24 cellular contexts compared by ENCODE assay signal in genomic region chr2:102522890-102523289, GRCh38. TPM values are rescaled to one million over a fixed set of nuclear protein-coding genes. Genes with fewer than 3 reads are reported as not detected.
"Had no signal": no experiment of that assay in that cellular context is flagged by ENCODE, and none has a peak within 500 bp of the region (broad histone marks: within the 10 kb centered on the region; RNA-seq: fewer than 3 reads in every experiment).

No MANE protein-coding gene starts in this region.

- H3K9me3 ChIP-seq: SJSA1 had no signal

- H3K4me3 ChIP-seq: SJSA1, SK-N-MC had no signal

- H3K36me3 ChIP-seq: SJSA1 had no signal

- DNase-seq: KBM-7, MV-4-11, NCI-H1048, NCI-H1105, NCI-H1417, NCI-H1436 treated with DMSO at 0.1 percent for 48 hours, NCI-H1694 treated with DMSO at 0.1 percent for 48 hours, NCI-H1930, NCI-H2081, NCI-H2107, NCI-H2171, NCI-H226, NCI-H446, NCI-H510A, NCI-H524 treated with DMSO at 0.1 percent for 48 hours, NCI-H69, NCI-H774, Right ventricle myocardium superior, RPMI8226, SIG-M5, SW 1271 had no signal

- H3K27ac ChIP-seq: SJSA1, SK-N-MC had no signal

- H3K4me1 ChIP-seq: SJSA1 had no signal

RNA-seq across cellular contexts. Expression of gene SLC9A4, which starts 49.9 kb away (rescaled TPM):
- total RNA-seq: HT-29, Right ventricle myocardium superior, SJSA1 had no signal
